22 cellular contexts compared by ENCODE assay signal in the genomic region with DNA sequence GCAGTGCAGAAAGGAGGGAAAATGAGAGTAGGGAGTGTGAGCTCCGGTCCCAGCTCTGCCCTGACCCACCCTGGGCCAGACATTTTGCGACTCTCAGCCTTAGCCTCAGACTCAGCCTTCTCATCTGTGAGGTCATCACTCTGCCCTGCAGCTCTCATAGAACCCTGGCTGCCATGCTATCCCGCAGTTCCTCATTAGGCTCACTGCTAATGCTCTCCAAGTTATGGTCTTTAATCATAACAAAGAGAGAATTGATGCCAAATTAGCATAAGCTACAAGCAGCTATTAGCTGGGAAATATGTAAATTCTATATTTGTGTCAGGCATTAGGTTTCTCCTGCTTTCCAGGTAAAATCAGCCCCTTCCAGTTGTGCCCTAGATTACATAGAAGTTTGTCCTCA. TPM values are rescaled to one million over a fixed set of nuclear protein-coding genes. Genes with fewer than 3 reads are reported as not detected.
"Had no signal": no experiment of that assay in that cellular context is flagged by ENCODE, and none has a peak within 500 bp of the region (broad histone marks: within the 10 kb centered on the region; RNA-seq: fewer than 3 reads in every experiment).

No MANE protein-coding gene starts in this region.

- DNase-seq: activated CD4-positive, alpha-beta memory T cell treated with anti-CD3 and anti-CD28 coated beads, Interleukin-2, amount 10 ng/mL, durations not matched to agents 7 days and 5 days; activated CD4-positive, alpha-beta T cell treated with anti-CD3 and anti-CD28 coated beads for 36 hours; activated CD4-positive, alpha-beta T cell treated with anti-CD3 and anti-CD28 coated beads, Interleukin-2, amount 50 U/mL, for 1 hour; activated CD8-positive, alpha-beta memory T cell treated with anti-CD3 and anti-CD28 coated beads, Interleukin-2, amount 50 U/mL, for 4 hours; activated gamma-delta T cell treated with Interleukin-2 at 50 U/mL for 16 hours; activated naive CD4-positive, alpha-beta T cell treated with anti-CD3 and anti-CD28 coated beads, Interleukin-2, amount 10 ng/mL, durations not matched to agents 7 days and 5 days; activated naive CD8-positive, alpha-beta T cell treated with anti-CD3 and anti-CD28 coated beads for 36 hours; activated T-cell treated with anti-CD3 and anti-CD28 coated beads, Interleukin-2, amount 50 U/mL, for 72 hours; brain microvascular endothelial cell; MG63; NCI-H1092; NCI-H2029; NCI-H226; NCI-H82; Peyer's patch; SJCRH30; SK-N-SH; T-helper 1 cell had no signal

- H3K9me3 Mint-ChIP-seq: activated CD4-positive, alpha-beta memory T cell treated with anti-CD3 and anti-CD28 coated beads, Interleukin-2, amount 10 ng/mL, durations not matched to agents 7 days and 5 days; activated naive CD4-positive, alpha-beta T cell treated with anti-CD3 and anti-CD28 coated beads, Interleukin-2, amount 10 ng/mL, durations not matched to agents 7 days and 5 days; activated naive CD8-positive, alpha-beta T cell treated with anti-CD3 and anti-CD28 coated beads for 36 hours; activated T-cell treated with anti-CD3 and anti-CD28 coated beads, Interleukin-2, amount 50 U/mL, for 72 hours; activated T-helper 2 cell treated with anti-CD3 and anti-CD28 coated beads, Interferon-gamma antibody, Interleukin-2, Interleukin-4, amounts not matched to agents 10 μg/mL and 5 μg/mL and 100 μg/mL, durations not matched to agents 14 hours and 24 hours and 36 hours had no signal

- H3K27ac Mint-ChIP-seq: activated CD4-positive, alpha-beta memory T cell treated with anti-CD3 and anti-CD28 coated beads, Interleukin-2, amount 10 ng/mL, durations not matched to agents 7 days and 5 days; activated CD4-positive, alpha-beta T cell treated with anti-CD3 and anti-CD28 coated beads for 36 hours; activated naive CD4-positive, alpha-beta T cell treated with anti-CD3 and anti-CD28 coated beads, Interleukin-2, amount 10 ng/mL, durations not matched to agents 7 days and 5 days; activated naive CD8-positive, alpha-beta T cell treated with anti-CD3 and anti-CD28 coated beads for 36 hours; activated T-cell treated with anti-CD3 and anti-CD28 coated beads, Interleukin-2, amount 50 U/mL, for 72 hours; activated T-helper 2 cell treated with anti-CD3 and anti-CD28 coated beads, Interferon-gamma antibody, Interleukin-2, Interleukin-4, amounts not matched to agents 10 μg/mL and 5 μg/mL and 100 μg/mL, durations not matched to agents 14 hours and 24 hours and 36 hours had no signal

- H3K4me3 Mint-ChIP-seq: activated CD4-positive, alpha-beta memory T cell treated with anti-CD3 and anti-CD28 coated beads, Interleukin-2, amount 10 ng/mL, durations not matched to agents 7 days and 5 days; activated CD4-positive, alpha-beta T cell treated with anti-CD3 and anti-CD28 coated beads for 36 hours; activated naive CD4-positive, alpha-beta T cell treated with anti-CD3 and anti-CD28 coated beads, Interleukin-2, amount 10 ng/mL, durations not matched to agents 7 days and 5 days; activated naive CD8-positive, alpha-beta T cell treated with anti-CD3 and anti-CD28 coated beads for 36 hours; activated T-cell treated with anti-CD3 and anti-CD28 coated beads, Interleukin-2, amount 50 U/mL, for 72 hours had no signal

- H3K36me3 Mint-ChIP-seq: activated naive CD4-positive, alpha-beta T cell treated with anti-CD3 and anti-CD28 coated beads, Interleukin-2, amount 10 ng/mL, durations not matched to agents 7 days and 5 days; activated naive CD8-positive, alpha-beta T cell treated with anti-CD3 and anti-CD28 coated beads for 36 hours had no signal

- H3K4me1 Mint-ChIP-seq: activated CD4-positive, alpha-beta memory T cell treated with anti-CD3 and anti-CD28 coated beads, Interleukin-2, amount 10 ng/mL, durations not matched to agents 7 days and 5 days; activated CD4-positive, alpha-beta T cell treated with anti-CD3 and anti-CD28 coated beads for 36 hours; activated naive CD4-positive, alpha-beta T cell treated with anti-CD3 and anti-CD28 coated beads, Interleukin-2, amount 10 ng/mL, durations not matched to agents 7 days and 5 days had no signal

- ATAC-seq: activated CD4-positive, alpha-beta T cell treated with anti-CD3 and anti-CD28 coated beads for 36 hours; activated T-cell treated with anti-CD3 and anti-CD28 coated beads, Interleukin-2, amount 50 U/mL, for 72 hours had no signal

RNA-seq across cellular contexts. Expression of a gene that starts 46.5 kb away (rescaled TPM):
- total RNA-seq: activated CD4-positive, alpha-beta memory T cell treated with anti-CD3 and anti-CD28 coated beads, Interleukin-2, amount 10 ng/mL, durations not matched to agents 7 days and 5 days; activated CD4-positive, alpha-beta T cell treated with anti-CD3 and anti-CD28 coated beads for 36 hours; activated naive CD8-positive, alpha-beta T cell treated with anti-CD3 and anti-CD28 coated beads for 36 hours; activated T-cell treated with anti-CD3 and anti-CD28 coated beads, Interleukin-2, amount 50 U/mL, for 72 hours; activated T-helper 2 cell treated with anti-CD3 and anti-CD28 coated beads, Interferon-gamma antibody, Interleukin-2, Interleukin-4, amounts not matched to agents 10 μg/mL and 5 μg/mL and 100 μg/mL, durations not matched to agents 14 hours and 24 hours and 36 hours; cardiac muscle cell; Peyer's patch; Right ventricle myocardium superior; SJCRH30; T-helper 2 cell treated with Interferon-gamma antibody and Interleukin-4, amounts not matched to agents 100 ng/mL and 5 ng/mL, for 36 hours had no signal
